In the genomic region with DNA sequence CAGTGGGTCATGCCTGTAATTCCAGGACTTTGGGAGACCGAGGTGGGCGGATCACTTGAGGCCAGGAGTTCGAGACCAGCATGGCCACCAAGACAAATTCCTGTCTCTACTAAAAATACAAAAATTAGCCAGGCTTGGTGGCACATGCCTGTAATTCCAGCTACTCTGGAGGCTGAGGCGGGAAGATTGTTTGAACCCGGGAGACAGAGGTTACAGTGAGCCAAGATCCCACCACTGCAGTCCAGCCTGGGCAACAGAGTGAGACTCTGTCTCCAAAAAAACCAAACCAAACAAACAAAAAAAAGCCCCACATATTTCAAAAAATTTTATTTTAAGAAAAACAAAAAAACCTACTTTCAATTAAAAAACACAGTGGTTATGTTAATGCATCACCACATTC, we compare ENCODE assay signal across 8 cellular contexts. TPM values are rescaled to one million over a fixed set of nuclear protein-coding genes. Genes with fewer than 3 reads are reported as not detected.
DNase-seq lines count a peak whose midpoint lies in the region; ATAC-seq and TF ChIP-seq lines count a peak whose summit lies in the region.
"Not testable (repeated sequence)": the region's sequence is repeated elsewhere in the genome, so short reads cannot be mapped to it uniquely, and the experiment has no call there.

No MANE protein-coding gene starts in this region.

- H3K27me3 Mint-ChIP-seq in activated naive CD8-positive, alpha-beta T cell treated with anti-CD3 and anti-CD28 coated beads, Interleukin-2, amount 50 U/mL, for 24 hours; endodermal cell (ENCODE audit: insufficient read depth); neural progenitor cell (ENCODE audit: insufficient read depth, low read depth): not testable (repeated sequence)

- H3K27ac ChIP-seq in DND-41 (ENCODE audit: low read length) (peak overlapping the region; percentile 15; the same call in 1 of the 2 replicates), VCaP (peak overlapping the region; percentile 90; the same call in 1 of the 2 replicates)
- H3K27ac ChIP-seq in KMS-11; endodermal cell (ENCODE audit: low read depth, low read length); neural progenitor cell; testis: not testable (repeated sequence)

- H3K4me1 ChIP-seq in DND-41 (ENCODE audit: insufficient read depth, low read length) (peaks cover 36% of the 10 kb centered on the region), KMS-11 (ENCODE audit: low read depth, poor library complexity, severe bottlenecking) (peaks cover 16% of the 10 kb centered on the region), testis (peaks cover 17% of the 10 kb centered on the region)
- not testable (repeated sequence) for H3K4me1 ChIP-seq in endodermal cell (ENCODE audit: control insufficient read depth, insufficient read depth, low read length); neural progenitor cell

- peaks cover 30% of the 10 kb centered on the region for H3K36me3 Mint-ChIP-seq in activated naive CD8-positive, alpha-beta T cell treated with anti-CD3 and anti-CD28 coated beads, Interleukin-2, amount 50 U/mL, for 24 hours (ENCODE audit: low read depth)
- peaks cover 25% of the 10 kb centered on the region for H3K36me3 Mint-ChIP-seq in endodermal cell (ENCODE audit: low read depth)
- not testable (repeated sequence) for H3K36me3 Mint-ChIP-seq in neural progenitor cell

- H3K9me3 Mint-ChIP-seq in activated naive CD8-positive, alpha-beta T cell treated with anti-CD3 and anti-CD28 coated beads, Interleukin-2, amount 50 U/mL, for 24 hours; endodermal cell; neural progenitor cell: not testable (repeated sequence)

- peaks cover 16% of the 10 kb centered on the region for H3F3A ChIP-seq in neural progenitor cell (ENCODE audit: low read depth)

- H3K4me3 ChIP-seq in DND-41 (ENCODE audit: low read depth in 1 of 2, low read length in 2 of 2) (peak overlapping the region; percentile 68 to 83; a peak in 3 of 4 replicates), endodermal cell (ENCODE audit: low read length) (peak overlapping the region; percentile 98), iPS-18c (ENCODE audit: insufficient read depth, low read depth, low read length) (peak overlapping the region; percentile 87; the same call in 1 of the 2 replicates), neural progenitor cell (peak overlapping the region; percentile 90), testis (peak overlapping the region; percentile 66 to 75)
- H3K4me3 ChIP-seq in KMS-11 (IDR thresholded peaks at IDR 0.05; ENCODE audit: insufficient read depth, low read depth, low read length), result not testable (repeated sequence)

- peak overlapping the region; percentile 99 for H3K4me3 Mint-ChIP-seq in activated naive CD8-positive, alpha-beta T cell treated with anti-CD3 and anti-CD28 coated beads, Interleukin-2, amount 50 U/mL, for 24 hours
- H3K4me3 Mint-ChIP-seq in endodermal cell (peak overlapping the region; percentile 92), neural progenitor cell (peak overlapping the region; percentile 98)

- peak overlapping the region; percentile 97 for H3K27ac Mint-ChIP-seq in activated naive CD8-positive, alpha-beta T cell treated with anti-CD3 and anti-CD28 coated beads, Interleukin-2, amount 50 U/mL, for 24 hours
- H3K27ac Mint-ChIP-seq in endodermal cell, result peak overlapping the region; percentile 44
- H3K27ac Mint-ChIP-seq in neural progenitor cell, result not testable (repeated sequence)

- not testable (repeated sequence) for H2AFZ ChIP-seq in DND-41 (ENCODE audit: low read depth, low read length); KMS-11 (ENCODE audit: low read depth); neural progenitor cell (replicated peaks)

- peak overlapping the region; percentile 78 for H3K9ac ChIP-seq in DND-41 (ENCODE audit: low read depth, low read length)
- H3K9ac ChIP-seq in KMS-11; endodermal cell (ENCODE audit: extremely low read depth, low read length, poor library complexity, severe bottlenecking); neural progenitor cell: not testable (repeated sequence)

- 90 to 100% methylated on average over 2 to 5 of the region's 5 CpGs for WGBS in endodermal cell (ENCODE audit: insufficient coverage in 1 of 2, insufficient read length in 1 of 2), 2 experiments
- WGBS in testis, 2 donors, result 68 to 69% methylated on average over 5 of the region's 5 CpGs

- TF ChIP-seq POLR2A in testis (IDR thresholded peaks at IDR 0.05), result not testable (repeated sequence)

- H3K36me3 ChIP-seq in DND-41 (ENCODE audit: insufficient read depth, low read length) (peaks cover 14% of the 10 kb centered on the region), endodermal cell (ENCODE audit: control insufficient read depth, insufficient read depth, low read length) (peaks cover 13% of the 10 kb centered on the region), neural progenitor cell (peaks cover 12% of the 10 kb centered on the region)
- H3K36me3 ChIP-seq in KMS-11 (ENCODE audit: insufficient read depth); testis (ENCODE audit: low read depth, missing control alignments): not testable (repeated sequence)

- DNase-seq in DND-41; activated naive CD8-positive, alpha-beta T cell treated with anti-CD3 and anti-CD28 coated beads, Interleukin-2, amount 50 U/mL, for 24 hours; endodermal cell; neural progenitor cell (ENCODE audit: low spot score); testis: not testable (repeated sequence)

- H3K4me2 ChIP-seq in DND-41 (ENCODE audit: insufficient read depth, low read length), result peak overlapping the region; percentile 76
- H3K4me2 ChIP-seq in KMS-11, result peak overlapping the region; percentile 60
- peak overlapping the region; percentile 93 for H3K4me2 ChIP-seq in neural progenitor cell

- not testable (repeated sequence) for TF ChIP-seq CTCF in DND-41 (IDR thresholded peaks at IDR 0.05; ENCODE audit: borderline replicate concordance, extremely low read depth, low read length, poor library complexity, severe bottlenecking); KMS-11 (conservative IDR thresholded peaks at IDR 0.05; ENCODE audit: low read depth, low read length); VCaP (conservative IDR thresholded peaks at IDR 0.05); endodermal cell (conservative IDR thresholded peaks at IDR 0.05); neural progenitor cell (IDR thresholded peaks at IDR 0.05); testis (IDR thresholded peaks at IDR 0.05)

- intact Hi-C loops in testis (cut with DNase I; ENCODE audit: low total_unique reads), result not testable (repeated sequence)

- peaks cover 41% of the 10 kb centered on the region for H3K4me1 Mint-ChIP-seq in activated naive CD8-positive, alpha-beta T cell treated with anti-CD3 and anti-CD28 coated beads, Interleukin-2, amount 50 U/mL, for 24 hours
- not testable (repeated sequence) for H3K4me1 Mint-ChIP-seq in endodermal cell
- H3K4me1 Mint-ChIP-seq in neural progenitor cell, result peaks cover 14% of the 10 kb centered on the region

- not testable (repeated sequence) for ATAC-seq in DND-41 (ENCODE audit: insufficient read depth, low read depth); activated naive CD8-positive, alpha-beta T cell treated with anti-CD3 and anti-CD28 coated beads, Interleukin-2, amount 50 U/mL, for 24 hours

- not testable (repeated sequence) for H3K27me3 ChIP-seq in DND-41 (ENCODE audit: insufficient read depth, low read length, poor library complexity); KMS-11 (ENCODE audit: insufficient read depth, low read depth); endodermal cell (ENCODE audit: control insufficient read depth, insufficient read depth, low read length, poor library complexity, severe bottlenecking); neural progenitor cell; testis

- not testable (repeated sequence) for H4K20me1 ChIP-seq in DND-41 (ENCODE audit: insufficient read depth, low read length); KMS-11 (ENCODE audit: insufficient read depth); neural progenitor cell (ENCODE audit: low read depth)

- H3K9me3 ChIP-seq in DND-41 (ENCODE audit: insufficient read depth, low read length, severe bottlenecking); endodermal cell (ENCODE audit: control insufficient read depth, low read length); iPS-18c (ENCODE audit: control insufficient read depth, insufficient read depth, low read length); neural progenitor cell (ENCODE audit: low read depth); testis: not testable (repeated sequence)

- H3K79me2 ChIP-seq in DND-41 (ENCODE audit: insufficient read depth, low read length), result peaks cover 63% of the 10 kb centered on the region
- peaks cover 54% of the 10 kb centered on the region for H3K79me2 ChIP-seq in KMS-11 (ENCODE audit: insufficient read depth, low read depth)
- peaks cover 77% of the 10 kb centered on the region for H3K79me2 ChIP-seq in neural progenitor cell (ENCODE audit: low read depth)

RNA-seq across cellular contexts. Expression of gene WDR12, which starts 1.2 kb away (rescaled TPM):
- total RNA-seq in endodermal cell (100 to 1,000 TPM in 1 of 2 donors, 10 to 100 TPM in 1; 84.4 to 104 TPM), neural progenitor cell (ENCODE audit: low replicate concordance) (54.0 and 58.6 TPM in 2 replicates), testis (10 to 100 TPM; 17.1 to 17.2 TPM)
- 66.8 TPM for polyA plus RNA-seq in endodermal cell (2013, experiment 1 of 2)
- polyA plus RNA-seq in endodermal cell (2013, experiment 2 of 2), result 49.5 TPM
- 64.7 TPM for polyA plus RNA-seq in testis (ENCODE audit: insufficient read depth, low read depth, low replicate concordance)

RNA-seq across cellular contexts. Expression of gene CARF, which starts 1.8 kb away (rescaled TPM):
- 1 to 10 TPM; 7.4 to 9.7 TPM for total RNA-seq in endodermal cell
- 9.3 TPM for polyA plus RNA-seq in endodermal cell (2013, experiment 1 of 2)
- polyA plus RNA-seq in endodermal cell (2013, experiment 2 of 2), result 9.3 TPM
- total RNA-seq in neural progenitor cell (ENCODE audit: low replicate concordance), result 14.3 and 30.9 TPM in 2 replicates
- 10 to 100 TPM; 24.2 to 37.9 TPM for total RNA-seq in testis
- 43.8 TPM for polyA plus RNA-seq in testis (ENCODE audit: insufficient read depth, low read depth, low replicate concordance)

RNA-seq across cellular contexts. Expression of gene ICA1L, which starts 38.7 kb away (rescaled TPM):
- total RNA-seq in endodermal cell (10 to 100 TPM in 1 of 2 donors, 1 to 10 TPM in 1; 8.2 to 12.2 TPM), neural progenitor cell (ENCODE audit: low replicate concordance) (11.7 and 27.5 TPM in 2 replicates), testis (10 to 100 TPM; 36.0 to 41.8 TPM)
- polyA plus RNA-seq in endodermal cell (2013, experiment 1 of 2), result 6.3 TPM
- 3.6 TPM for polyA plus RNA-seq in endodermal cell (2013, experiment 2 of 2)
- polyA plus RNA-seq in testis (ENCODE audit: insufficient read depth, low read depth, low replicate concordance), result 18.9 TPM
